20 cellular contexts compared by ENCODE assay signal in the genomic region with DNA sequence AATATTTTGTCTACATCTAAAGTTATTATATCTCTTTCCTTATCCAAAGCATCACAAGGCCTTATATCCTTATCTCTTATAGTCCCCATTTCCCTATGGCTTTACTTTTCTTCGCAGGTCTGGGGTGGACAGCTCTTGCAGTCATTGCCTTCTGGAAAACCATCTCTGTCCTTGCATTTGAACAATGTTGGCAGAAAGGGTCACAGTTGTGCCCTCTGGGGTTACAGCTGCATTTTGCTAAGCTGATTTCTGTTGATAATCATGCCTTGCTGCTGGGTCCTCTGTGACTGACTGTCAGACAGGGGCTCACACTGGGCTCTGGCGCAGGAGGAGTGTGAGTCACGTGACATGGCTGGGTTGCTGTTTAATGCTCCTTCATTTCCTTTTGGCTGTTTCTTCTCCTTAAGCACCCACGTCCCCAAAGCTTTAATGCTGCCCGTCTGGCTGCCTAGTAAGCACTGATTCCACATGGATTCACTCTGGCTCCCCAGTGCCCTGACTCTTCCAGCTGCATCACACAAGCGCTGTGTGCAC.
A peak's percentile ranks its signal among the peaks of the same experiment; 100 is the strongest.
DNase-seq lines count a peak whose midpoint lies in the region; ATAC-seq, FAIRE-seq and TF ChIP-seq lines count a peak whose summit lies in the region.
"Had no signal": no experiment of that assay in that cellular context is flagged by ENCODE, and none has a peak within 500 bp of the region (broad histone marks: within the 10 kb centered on the region; RNA-seq: fewer than 3 reads in every experiment).

No MANE protein-coding gene starts in this region.

- no peak overlapping the region for H4K5ac ChIP-seq in mesendoderm (ENCODE audit: low read length)

- H3K4me3 ChIP-seq in HepG2 (replicated peaks in 1 of 3; ENCODE audit: insufficient read depth in 1 of 3, low read depth in 2 of 3, low read length in 3 of 3) = no peak overlapping the region
- H3K4me3 ChIP-seq in right lobe of liver = no peak overlapping the region
- no peak overlapping the region for H3K4me3 ChIP-seq in mesendoderm (ENCODE audit: low read length)
- H3K4me3 ChIP-seq in upper lobe of right lung = no peak overlapping the region
- H3K4me3 ChIP-seq: BLaER1 treated with 17β-estradiol and CSF1 and Interleukin-3, amounts not matched to agents 10 nM and 100 nM; Peyer's patch had no signal

- BruUV-seq in HepG2 (replicated peaks; lab: Mats Ljungman, UMichigan) = no TSS peak

- H3K79me2 ChIP-seq in HepG2 (ENCODE audit: insufficient read depth, low read length) (no peaks in the 10 kb centered on the region), mesendoderm (ENCODE audit: control insufficient read depth, insufficient read depth, low read length) (no peaks in the 10 kb centered on the region)

- H3K36me3 ChIP-seq in HepG2 (replicated peaks in 1 of 2; ENCODE audit: control insufficient read depth in 1 of 2, insufficient read depth in 2 of 2, low read length in 2 of 2) (no peaks in the 10 kb centered on the region), right lobe of liver (no peaks in the 10 kb centered on the region), mesendoderm (ENCODE audit: control insufficient read depth, insufficient read depth, low read length) (no peaks in the 10 kb centered on the region), upper lobe of right lung (no peaks in the 10 kb centered on the region)
- H3K36me3 ChIP-seq: BLaER1 treated with 17β-estradiol and CSF1 and Interleukin-3, amounts not matched to agents 10 nM and 100 nM; Peyer's patch had no signal

- no peak overlapping the region for H2BK5ac ChIP-seq in mesendoderm (ENCODE audit: low read length)

- H3K27ac ChIP-seq in HepG2 (ENCODE audit: extremely low read length, insufficient read depth, low read length) (no peak overlapping the region), right lobe of liver (no peak overlapping the region), mesendoderm (ENCODE audit: low read depth, low read length) (no peak overlapping the region), upper lobe of right lung (no peak overlapping the region)
- H3K27ac ChIP-seq: BLaER1 treated with 17β-estradiol and CSF1 and Interleukin-3, amounts not matched to agents 10 nM and 100 nM; Peyer's patch had no signal

- H3K4me1 Mint-ChIP-seq in WTC11 = no peaks in the 10 kb centered on the region

- intact Hi-C loops in HepG2 (cut with micrococcal nuclease; ENCODE audit: unreplicated experiment) = no loop called here
- intact Hi-C loops in right lobe of liver (cut with DNase I) = no loop called here
- intact Hi-C loops in upper lobe of right lung (cut with DNase I) = no loop called here

- H4K20me1 ChIP-seq in HepG2 (ENCODE audit: insufficient read depth, low read length) = no peaks in the 10 kb centered on the region
- H4K20me1 ChIP-seq: BLaER1 treated with 17β-estradiol and CSF1 and Interleukin-3, amounts not matched to agents 10 nM and 100 nM had no signal

- ATAC-seq in HepG2 (no peak), right lobe of liver (no peak), WTC11 (no peak), upper lobe of right lung (peak; percentile 19), HG03039 (IDR thresholded peaks at IDR 0.05; ENCODE audit: unreplicated experiment) (no peak)
- ATAC-seq: CD8-positive, alpha-beta T cell had no signal

- POLR2A ChIA-PET in HepG2 (lab: Yijun Ruan, JAX) = no interaction called here
- POLR2A ChIA-PET in WTC11 (lab: Charles Lee) = no interaction called here

- H2AK5ac ChIP-seq in mesendoderm (ENCODE audit: low read length) = no peak overlapping the region

- CTCF ChIA-PET in HepG2 (lab: Yijun Ruan, JAX; ENCODE audit: low intra/inter-chr PET ratio, low total read pairs) (no interaction called here), WTC11 (lab: Charles Lee) (no interaction called here)

- no peak overlapping the region for H3K18ac ChIP-seq in mesendoderm (ENCODE audit: low read length)

- H3K4me3 Mint-ChIP-seq in WTC11 = no peak overlapping the region
- H3K4me3 Mint-ChIP-seq: CD8-positive, alpha-beta T cell had no signal

- H3K9ac ChIP-seq in HepG2 (ENCODE audit: insufficient read depth, low read depth, low read length) (no peak overlapping the region), mesendoderm (ENCODE audit: low read length) (no peak overlapping the region)
- H3K9ac ChIP-seq: BLaER1 treated with 17β-estradiol and CSF1 and Interleukin-3, amounts not matched to agents 10 nM and 100 nM had no signal

- TF ChIP-seq EP300 in HepG2 (IDR thresholded peaks at IDR 0.05; ENCODE audit: low read depth in 2 of 2, low read length in 2 of 2) = no peak
- no peak for TF ChIP-seq EP300 in HepG2 (CRISPR knock-in tag; IDR thresholded peaks at IDR 0.05; ENCODE audit: borderline replicate concordance)

- TF ChIP-seq RAD21 in HepG2 (CRISPR knock-in tag; IDR thresholded peaks at IDR 0.05) = no peak

- H2BK120ac ChIP-seq in mesendoderm (ENCODE audit: low read depth, low read length) = no peak overlapping the region

- no peaks in the 10 kb centered on the region for H3K36me3 Mint-ChIP-seq in WTC11
- H3K36me3 Mint-ChIP-seq: CD8-positive, alpha-beta T cell had no signal

- H3K27ac Mint-ChIP-seq in WTC11 = no peak overlapping the region
- H3K27ac Mint-ChIP-seq: CD8-positive, alpha-beta T cell had no signal

- TF ChIP-seq POLR2A in HepG2 (IDR thresholded peaks at IDR 0.05; ENCODE audit: insufficient read depth in 1 of 2, low read depth in 2 of 2, low read length in 2 of 2) (no peak), right lobe of liver (IDR thresholded peaks at IDR 0.05) (no peak)

- H3K9me3 Mint-ChIP-seq in WTC11 = no peaks in the 10 kb centered on the region
- H3K9me3 Mint-ChIP-seq: CD8-positive, alpha-beta T cell had no signal

- H3K27me3 ChIP-seq in HepG2 (ENCODE audit: control insufficient read depth in 1 of 2, insufficient read depth in 2 of 2, low read length in 2 of 2) (no peaks in the 10 kb centered on the region; a peak in 1 of 5 replicates), right lobe of liver (no peaks in the 10 kb centered on the region), mesendoderm (ENCODE audit: insufficient read depth, low read length, poor library complexity) (no peaks in the 10 kb centered on the region), upper lobe of right lung (no peaks in the 10 kb centered on the region)
- H3K27me3 ChIP-seq: BLaER1 treated with 17β-estradiol and CSF1 and Interleukin-3, amounts not matched to agents 10 nM and 100 nM; Peyer's patch had no signal

- DNase-seq in HepG2 (ENCODE audit: low spot score) = no peak
- no peak for DNase-seq in right lobe of liver
- DNase-seq in WTC11 (ENCODE audit: low spot score) = no peak
- DNase-seq in mesendoderm = peak; percentile 16
- DNase-seq in upper lobe of right lung = no peak
- DNase-seq in NOMO-1 (lab: John Stamatoyannopoulos, UW; ENCODE audit: unreplicated experiment in 2 of 2) = no peak
- DNase-seq in central memory CD4-positive, alpha-beta T cell = no peak
- DNase-seq: CD8-positive, alpha-beta T cell; DMS79 treated with DMSO at 0.1 percent for 48 hours; HCEC 1CT; NCI-H1092; NCI-H2081; NCI-H2171 treated with DMSO at 0.1 percent for 48 hours; NCI-H446; NCI-H526 treated with DMSO at 0.1 percent for 48 hours; Peyer's patch had no signal

- H3K4me2 ChIP-seq in HepG2 (ENCODE audit: low read depth, low read length) (no peak overlapping the region), mesendoderm (ENCODE audit: low read length) (no peak overlapping the region)
- H3K4me2 ChIP-seq: BLaER1 treated with 17β-estradiol and CSF1 and Interleukin-3, amounts not matched to agents 10 nM and 100 nM had no signal

- in situ Hi-C loops in HepG2 (cut with HindIII; ENCODE audit: extremely low pct_ligation_motif_present, low pct_unique_long_range_greater_than_20kb) = loop anchor here (5.0 to 25.0 kb wide), 2 partner anchors 1185 to 1450 kb away; no protein-coding TSS in a partner anchor

- H3K4me1 ChIP-seq in HepG2 (ENCODE audit: insufficient read depth, low read length) = 0 out of 2 replicates have a peak, but pooled peaks cover 6% of the 10 kb centered on the region
- H3K4me1 ChIP-seq in right lobe of liver = peaks cover 0 to 25% (median 8%) of the 10 kb centered on the region in 4 donors
- peaks cover 2% of the 10 kb centered on the region for H3K4me1 ChIP-seq in mesendoderm (ENCODE audit: control insufficient read depth, low read depth, low read length)
- no peaks in the 10 kb centered on the region for H3K4me1 ChIP-seq in upper lobe of right lung
- H3K4me1 ChIP-seq: Peyer's patch had no signal

- FAIRE-seq in HepG2 (lab: Jason Lieb, UNC) = no peak
- FAIRE-seq: A204.1, D721Med had no signal

- no peak overlapping the region for H3K23ac ChIP-seq in mesendoderm (ENCODE audit: low read length)

- no peak overlapping the region for H2AFZ ChIP-seq in HepG2 (ENCODE audit: low read length)

- H3K9me3 ChIP-seq in HepG2 (ENCODE audit: low read length) (no peaks in the 10 kb centered on the region), right lobe of liver (no peaks in the 10 kb centered on the region), upper lobe of right lung (no peaks in the 10 kb centered on the region)
- H3K9me3 ChIP-seq: BLaER1 treated with 17β-estradiol and CSF1 and Interleukin-3, amounts not matched to agents 10 nM and 100 nM; Peyer's patch had no signal

- H3K4ac ChIP-seq in mesendoderm (ENCODE audit: low read depth, low read length) = no peak overlapping the region

- no peak for TF ChIP-seq CTCF in HepG2 (CRISPR knock-in tag; IDR thresholded peaks at IDR 0.05)
- TF ChIP-seq CTCF in right lobe of liver (IDR thresholded peaks at IDR 0.05) = no peak
- no peak for TF ChIP-seq CTCF in WTC11 (IDR thresholded peaks at IDR 0.05)
- TF ChIP-seq CTCF in upper lobe of right lung (IDR thresholded peaks at IDR 0.05) = no peak

- H3K27me3 Mint-ChIP-seq in WTC11 (ENCODE audit: low read depth) = no peaks in the 10 kb centered on the region

- H3K56ac ChIP-seq in mesendoderm (ENCODE audit: low read length) = no peak overlapping the region

- H4K8ac ChIP-seq in mesendoderm (ENCODE audit: low read depth, low read length) = no peak overlapping the region

- no peaks in the 10 kb centered on the region for H3K79me1 ChIP-seq in mesendoderm (ENCODE audit: low read length)

- H2BK15ac ChIP-seq in mesendoderm (replicated peaks; ENCODE audit: low read depth) = no peak overlapping the region

- 42% methylated on average over 6 of the region's 6 CpGs for WGBS in HepG2 (ENCODE audit: low lambda C conversion rate)
- 55% methylated on average over 4 of the region's 6 CpGs for WGBS in right lobe of liver (ENCODE audit: insufficient coverage, low coverage, low lambda C conversion rate, missing lambda C conversion rate)
- no CpG with 5 or more reads among the region's 6 CpGs for WGBS in mesendoderm (ENCODE audit: extremely low coverage, insufficient coverage, low lambda C conversion rate)

TF ChIP-seq in WTC11, 78 proteins besides CTCF, POLR2A, EP300 and RAD21:
- TF ChIP-seq ZNF219 (CRISPR knock-in tag; IDR thresholded peaks at IDR 0.05; ENCODE audit: borderline replicate concordance) (no peak), FOXP1 (CRISPR knock-in tag; IDR thresholded peaks at IDR 0.05; ENCODE audit: borderline replicate concordance) (no peak)
- TF ChIP-seq, protein P1, sequence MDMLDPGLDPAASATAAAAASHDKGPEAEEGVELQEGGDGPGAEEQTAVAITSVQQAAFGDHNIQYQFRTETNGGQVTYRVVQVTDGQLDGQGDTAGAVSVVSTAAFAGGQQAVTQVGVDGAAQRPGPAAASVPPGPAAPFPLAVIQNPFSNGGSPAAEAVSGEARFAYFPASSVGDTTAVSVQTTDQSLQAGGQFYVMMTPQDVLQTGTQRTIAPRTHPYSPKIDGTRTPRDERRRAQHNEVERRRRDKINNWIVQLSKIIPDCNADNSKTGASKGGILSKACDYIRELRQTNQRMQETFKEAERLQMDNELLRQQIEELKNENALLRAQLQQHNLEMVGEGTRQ (CRISPR knock-in tag; IDR thresholded peaks at IDR 0.05) = peak; percentile 41; the same call in 1 of the 2 replicates
